Comparison of ENCODE assay signal across 16 cellular contexts in genomic region chr13:35699805-35700204, GRCh38.
DNase-seq lines count a peak whose midpoint lies in the region; FAIRE-seq and TF ChIP-seq lines count a peak whose summit lies in the region.
"Had no signal": no experiment of that assay in that cellular context is flagged by ENCODE, and none has a peak within 500 bp of the region (broad histone marks: within the 10 kb centered on the region; RNA-seq: fewer than 3 reads in every experiment).

No MANE protein-coding gene starts in this region.

- H4K8ac ChIP-seq in H1 (ENCODE audit: extremely low read depth, insufficient read depth, low read length) (no peak overlapping the region), neuronal stem cell (ENCODE audit: low read depth, low read length) (no peak overlapping the region)

- H3K4me1 ChIP-seq in HAP-1 (peaks cover 15% of the 10 kb centered on the region), H1 (replicated peaks in 1 of 4; ENCODE audit: control insufficient read depth in 3 of 4, insufficient read depth in 4 of 4, low read length in 3 of 4) (peaks cover 0 to 10% (median 5%) of the 10 kb centered on the region in 4 experiments; a peak in 5 of 7 replicates), neuronal stem cell (ENCODE audit: control insufficient read depth in 2 of 2, insufficient read depth in 1 of 2, low read depth in 1 of 2, low read length in 2 of 2) (peaks cover 7 to 10% of the 10 kb centered on the region in 2 donors)

- H3K4ac ChIP-seq in H1 (replicated peaks; ENCODE audit: insufficient read length, low read depth, low read length) = no peak overlapping the region
- no peak overlapping the region for H3K4ac ChIP-seq in neuronal stem cell (ENCODE audit: low read length)

- no peak overlapping the region for H4K5ac ChIP-seq in H1 (ENCODE audit: insufficient read length, low read depth, low read length)

- no peak overlapping the region for H2BK120ac ChIP-seq in H1 (replicated peaks; ENCODE audit: low read depth, low read length)
- no peak overlapping the region for H2BK120ac ChIP-seq in neuronal stem cell (ENCODE audit: low read depth, low read length)

- H3K36me3 ChIP-seq in HAP-1 (replicated peaks) = no peaks in the 10 kb centered on the region
- no peaks in the 10 kb centered on the region for H3K36me3 ChIP-seq in H1 (ENCODE audit: control insufficient read depth in 2 of 4, insufficient read depth in 4 of 4, low read length in 3 of 4)
- no peaks in the 10 kb centered on the region for H3K36me3 ChIP-seq in neuronal stem cell (replicated peaks in 1 of 2; ENCODE audit: control insufficient read depth in 2 of 2, insufficient read depth in 2 of 2, low read length in 2 of 2)

- H3K14ac ChIP-seq in H1 (ENCODE audit: insufficient read length) = no peak overlapping the region
- no peak overlapping the region for H3K14ac ChIP-seq in neuronal stem cell (ENCODE audit: low read length)

- H3K56ac ChIP-seq in H1 (replicated peaks; ENCODE audit: insufficient read length, low read depth, low read length) = no peak overlapping the region

- DNase-seq in AG08395 (ENCODE audit: low spot score) (peak; percentile 53), HAP-1 (ENCODE audit: low spot score in 2 of 2) (peak; percentile 71 to 76), H1 (ENCODE audit: low read depth in 1 of 2, low spot score in 2 of 2) (no peak), neuronal stem cell (ENCODE audit: low spot score) (no peak), hippocampal formation (lab: John Stamatoyannopoulos, UW) (no peak), GM10248 (ENCODE audit: extremely low spot score) (no peak), activated T-cell treated with anti-CD3 and anti-CD28 coated beads for 4 hours (no peak), AML-193 (lab: John Stamatoyannopoulos, UW) (no peak)
- DNase-seq: activated CD4-positive, alpha-beta T cell treated with anti-CD3 and anti-CD28 coated beads for 48 hours; C1 segment of cervical spinal cord; central memory CD4-positive, alpha-beta T cell; NCI-H226; posterior cingulate gyrus; T-helper 1 cell had no signal

- TF ChIP-seq CTCF in H1 (IDR thresholded peaks at IDR 0.05; ENCODE audit: control extremely low read depth in 1 of 3, insufficient read depth in 1 of 3, low read depth in 1 of 3, low read length in 3 of 3) (no peak), GM10248 (IDR thresholded peaks at IDR 0.05; ENCODE audit: control extremely low read depth, extremely low read depth, low read depth, missing control alignments) (no peak)

- H3K23ac ChIP-seq in H1 (ENCODE audit: insufficient read length) = no peak overlapping the region
- H3K23ac ChIP-seq in neuronal stem cell (ENCODE audit: low read depth, low read length, poor library complexity) = no peak overlapping the region

- H3K4me3 ChIP-seq in HAP-1 = no peak overlapping the region
- H3K4me3 ChIP-seq in H1 (ENCODE audit: extremely low read depth in 1 of 4, insufficient read depth in 2 of 4, low read depth in 3 of 4, low read length in 4 of 4) = no peak overlapping the region
- H3K4me3 ChIP-seq in neuronal stem cell (ENCODE audit: low read length in 2 of 2) = no peak overlapping the region

- no peak overlapping the region for H2BK20ac ChIP-seq in H1 (ENCODE audit: low read length)

- H2AK5ac ChIP-seq in H1 (ENCODE audit: low read depth, low read length) (no peak overlapping the region), neuronal stem cell (ENCODE audit: low read depth, low read length) (no peak overlapping the region)

- no peaks in the 10 kb centered on the region for H3K27me3 ChIP-seq in HAP-1 (ENCODE audit: low read depth)
- no peaks in the 10 kb centered on the region for H3K27me3 ChIP-seq in H1 (replicated peaks in 1 of 4; ENCODE audit: control insufficient read depth in 3 of 4, extremely low read depth in 1 of 4, insufficient read depth in 3 of 4, low read length in 3 of 4)
- H3K27me3 ChIP-seq in neuronal stem cell (ENCODE audit: control insufficient read depth in 3 of 3, insufficient read depth in 3 of 3, low read depth in 1 of 3, low read length in 3 of 3) = no peaks in the 10 kb centered on the region

- no peak for TF ChIP-seq POLR2A in H1 (IDR thresholded peaks at IDR 0.05; ENCODE audit: control extremely low read depth in 1 of 2, low read depth in 2 of 2, low read length in 2 of 2)

- no peak overlapping the region for H4K91ac ChIP-seq in H1 (replicated peaks; ENCODE audit: insufficient read length, low read length)
- no peak overlapping the region for H4K91ac ChIP-seq in neuronal stem cell (ENCODE audit: low read depth, low read length, poor library complexity)

- 71% methylated on average over 8 of the region's 8 CpGs; no CpG with 5 or more reads in 1 of the 2 experiments for WGBS in H1 (ENCODE audit: extremely low coverage in 1 of 2, insufficient coverage in 1 of 2, insufficient read length in 1 of 2, insufficient replicate concordance in 2 of 2, low coverage in 1 of 2, low lambda C conversion rate in 2 of 2, missing lambda C conversion rate in 1 of 2), 2 experiments
- WGBS in neuronal stem cell (ENCODE audit: extremely low coverage in 2 of 2, insufficient read length in 2 of 2, insufficient replicate concordance in 1 of 2), 2 donors = no CpG with 5 or more reads among the region's 8 CpGs

- H3K79me1 ChIP-seq in H1 (ENCODE audit: low read depth, low read length) (no peaks in the 10 kb centered on the region), neuronal stem cell (ENCODE audit: low read depth, low read length) (no peaks in the 10 kb centered on the region)

- no peaks in the 10 kb centered on the region for H3K23me2 ChIP-seq in H1 (ENCODE audit: low read depth, low read length)

- in situ Hi-C loops in HAP-1 (cut with MboI; ENCODE audit: low sequenced_read_pairs) = no loop called here

- TF ChIP-seq EP300 in H1 (IDR thresholded peaks at IDR 0.05; ENCODE audit: borderline replicate concordance in 1 of 2, low read depth in 2 of 2, low read length in 2 of 2) = no peak

- TF ChIP-seq RAD21 in H1 (IDR thresholded peaks at IDR 0.05 in 1 of 2, conservative IDR thresholded peaks at IDR 0.05 in 1 of 2; ENCODE audit: low read depth in 2 of 2, low read length in 2 of 2) = no peak

- H2AFZ ChIP-seq in H1 (ENCODE audit: low read length) (peak overlapping the region; percentile 78; the same call in 1 of the 2 replicates), neuronal stem cell (ENCODE audit: low read length) (peak overlapping the region; percentile 78)

- H3K9ac ChIP-seq in H1 (replicated peaks in 1 of 4; ENCODE audit: extremely low read depth in 1 of 4, low read depth in 3 of 4, low read length in 3 of 4) = no peak overlapping the region
- no peak overlapping the region for H3K9ac ChIP-seq in neuronal stem cell (ENCODE audit: low read depth, low read length, poor library complexity)

- H3K4me2 ChIP-seq in H1 (ENCODE audit: insufficient read depth in 1 of 2, low read depth in 2 of 2, low read length in 2 of 2) (no peak overlapping the region), neuronal stem cell (ENCODE audit: insufficient read depth, low read length, poor library complexity, severe bottlenecking) (no peak overlapping the region)

- CTCF ChIA-PET in H1 (lab: Charles Lee; ENCODE audit: partially characterized antibody) = no interaction called here
- CTCF ChIA-PET in GM10248 (lab: Yijun Ruan, JAX) = interaction anchor here (0.9 kb wide), 1 partner anchor 119 kb away, joined by 3 read pairs; no protein-coding TSS in a partner anchor

- no peak for FAIRE-seq in H1 (lab: Jason Lieb, UNC)
- FAIRE-seq: G401.6, GM18507 had no signal

- POLR2A ChIA-PET in H1 (lab: Charles Lee; ENCODE audit: partially characterized antibody) = no interaction called here
- POLR2A ChIA-PET in GM10248 (lab: Yijun Ruan, JAX) = no interaction called here

- H3K27ac ChIP-seq in H1 (ENCODE audit: low read depth, low read length) (no peak overlapping the region), neuronal stem cell (replicated peaks; ENCODE audit: low read length) (no peak overlapping the region)

- H4K20me1 ChIP-seq in H1 (replicated peaks in 1 of 2; ENCODE audit: control insufficient read depth in 1 of 2, insufficient read depth in 2 of 2, low read length in 2 of 2) = no peaks in the 10 kb centered on the region

- H2BK5ac ChIP-seq in H1 (ENCODE audit: low read depth, low read length) (no peak overlapping the region), neuronal stem cell (ENCODE audit: low read length) (no peak overlapping the region)

- H2BK15ac ChIP-seq in H1 (ENCODE audit: low read length) (no peak overlapping the region), neuronal stem cell (ENCODE audit: low read length) (no peak overlapping the region)

- H2BK12ac ChIP-seq in H1 (ENCODE audit: low read depth, low read length) (no peak overlapping the region), neuronal stem cell (ENCODE audit: low read length) (no peak overlapping the region)

- H3K18ac ChIP-seq in H1 (ENCODE audit: extremely low read depth, low read length) = no peak overlapping the region
- H3K18ac ChIP-seq in neuronal stem cell (ENCODE audit: low read length) = no peak overlapping the region

- H3K9me3 ChIP-seq in HAP-1 (no peaks in the 10 kb centered on the region), H1 (ENCODE audit: insufficient read depth in 2 of 2, low read depth in 1 of 2, low read length in 1 of 2) (no peaks in the 10 kb centered on the region), neuronal stem cell (replicated peaks in 1 of 2; ENCODE audit: control insufficient read depth in 2 of 2, insufficient read depth in 1 of 2, low read depth in 1 of 2, low read length in 2 of 2) (no peaks in the 10 kb centered on the region)

- H3K79me2 ChIP-seq in H1 (ENCODE audit: control insufficient read depth in 1 of 2, insufficient read depth in 2 of 2, low read length in 2 of 2) = no peaks in the 10 kb centered on the region

TF ChIP-seq in H1, 55 proteins besides CTCF, POLR2A, EP300 and RAD21 (continues in another document):
- no peak for TF ChIP-seq NANOG (IDR thresholded peaks at IDR 0.05; ENCODE audit: insufficient read depth, low read depth, low read length, poor library complexity, severe bottlenecking)
- no peak for TF ChIP-seq SP2 (IDR thresholded peaks at IDR 0.05; ENCODE audit: low read length)
- no peak for TF ChIP-seq SIN3A (conservative IDR thresholded peaks at IDR 0.05 in 1 of 2, IDR thresholded peaks at IDR 0.05 in 1 of 2; ENCODE audit: low read depth in 1 of 2, low read length in 2 of 2)
- no peak for TF ChIP-seq CBX5 (IDR thresholded peaks at IDR 0.05; ENCODE audit: low read depth, low read length)
- no peak for TF ChIP-seq POU5F1 (IDR thresholded peaks at IDR 0.05; ENCODE audit: low read depth, low read length)
- no peak for TF ChIP-seq USF2 (IDR thresholded peaks at IDR 0.05; ENCODE audit: low read length)
- no peak for TF ChIP-seq RBBP5 (IDR thresholded peaks at IDR 0.05; ENCODE audit: borderline replicate concordance, low read depth, low read length)
- TF ChIP-seq SIX5 (IDR thresholded peaks at IDR 0.05; ENCODE audit: low read depth, low read length) = no peak
- TF ChIP-seq FOSL1 (IDR thresholded peaks at IDR 0.05; ENCODE audit: insufficient read depth, low read depth, low read length) = no peak

Comparison
In these comparisons a context has a peak if more than half of its experiments do, and no peak if none do; other contexts are left out.
1. DNase-seq: peak in AG08395 (single experiment) and HAP-1 (2 of 2); none in H1 (0 of 2), neuronal stem cell (single experiment), hippocampal formation (0 of 2), GM10248 (single experiment), activated T-cell treated with anti-CD3 and anti-CD28 coated beads for 4 hours (single experiment) and AML-193 (0 of 2).